In genomic region chr3:30530084-30530483, GRCh38 we compare ENCODE assay signal across 7 cellular contexts.
"Had no signal": no experiment of that assay in that cellular context is flagged by ENCODE, and none has a peak within 500 bp of the region (broad histone marks: within the 10 kb centered on the region; RNA-seq: fewer than 3 reads in every experiment).

No MANE protein-coding gene starts in this region.

- DNase-seq: GM23248, GOT3, H9, HCEC 1CT, KBM-7 had no signal

- H3K27ac ChIP-seq: GM23248, KMS-11 had no signal

- H2AFZ ChIP-seq: GM23248 had no signal

- H3K4me2 ChIP-seq: KMS-11 had no signal

- H3K4me3 ChIP-seq: GM23248 had no signal

- FAIRE-seq: HTR-8/SVneo had no signal

- H3K9ac ChIP-seq: GM23248, KMS-11 had no signal
